Comparison of ENCODE assay signal across 8 cellular contexts in genomic region chr11:110434952-110435779, GRCh38. TPM values are rescaled to one million over a fixed set of nuclear protein-coding genes. Genes with fewer than 3 reads are reported as not detected.
DNase-seq lines count a peak whose midpoint lies in the region; ATAC-seq, FAIRE-seq and TF ChIP-seq lines count a peak whose summit lies in the region.

No MANE protein-coding gene starts in this region.

- H3K36me3 Mint-ChIP-seq in MCF 10A (ENCODE audit: insufficient read depth, unreplicated experiment): peaks cover 23% of the 10 kb centered on the region

- no peaks in the 10 kb centered on the region for H3K9me3 ChIP-seq in breast epithelium

- intact Hi-C loops in MCF 10A (cut with micrococcal nuclease): loop anchor here (1.0 to 5.0 kb wide), 2 partner anchors 338 to 1011 kb away; no protein-coding TSS in a partner anchor
- intact Hi-C loops in breast epithelium (cut with DNase I; ENCODE audit: low total_unique reads): no loop called here

- no peak overlapping the region for H3K27ac ChIP-seq in breast epithelium

- H3K27ac Mint-ChIP-seq in MCF 10A (ENCODE audit: low read depth, unreplicated experiment): no peak overlapping the region

- no peaks in the 10 kb centered on the region for H3K9me3 Mint-ChIP-seq in MCF 10A (ENCODE audit: unreplicated experiment)

- H3K4me1 Mint-ChIP-seq in MCF 10A (ENCODE audit: insufficient read depth, unreplicated experiment): peaks cover 40% of the 10 kb centered on the region

- CTCF ChIA-PET in MCF 10A (lab: Yijun Ruan, JAX): interaction anchor here (0.5 to 7.2 kb wide), 36 partner anchors 9 to 1882 kb away, joined by 3 to 73 read pairs (median 4); no protein-coding TSS in a partner anchor

- no peaks in the 10 kb centered on the region for H3K27me3 Mint-ChIP-seq in MCF 10A (ENCODE audit: insufficient read depth, unreplicated experiment)

- no peak for ATAC-seq in GM18858 (IDR thresholded peaks at IDR 0.05; ENCODE audit: unreplicated experiment)

- TF ChIP-seq POLR2A in breast epithelium (IDR thresholded peaks at IDR 0.05): no peak

- H3K4me1 ChIP-seq in breast epithelium: peaks cover 0 to 4% of the 10 kb centered on the region in 2 donors

- no peak overlapping the region for H3K4me3 Mint-ChIP-seq in MCF 10A (ENCODE audit: unreplicated experiment)

- FAIRE-seq in urothelium cell line (lab: Jason Lieb, UNC): no peak

- POLR2A ChIA-PET in MCF 10A (lab: Yijun Ruan, JAX): interaction anchor here (0.6 to 1.7 kb wide), 8 partner anchors 11 to 795 kb away, joined by 3 to 7 read pairs (median 4); no protein-coding TSS in a partner anchor

- no peaks in the 10 kb centered on the region for H3K36me3 ChIP-seq in breast epithelium

- peak; percentile 58 for DNase-seq in MCF 10A (ENCODE audit: unreplicated experiment)
- DNase-seq in breast epithelium (ENCODE audit: low spot score in 2 of 2): no peak
- peak; percentile 84 for DNase-seq in HT-29 (ENCODE audit: low spot score)
- peak; percentile 13 to 18 for DNase-seq in cardiac fibroblast (ENCODE audit: low read depth in 2 of 2)
- DNase-seq in urothelium cell line (ENCODE audit: low spot score): peak; percentile 33
- no peak for DNase-seq in stimulated activated CD8-positive, alpha-beta memory T cell treated with anti-CD3 and anti-CD28 coated beads, Interleukin-4, amount 100 ng/mL, for 48 hours
- DNase-seq in NOMO-1 treated with DMSO at 0.1 percent for 48 hours (lab: John Stamatoyannopoulos, UW; ENCODE audit: unreplicated experiment): no peak

- BruUV-seq in MCF 10A (replicated peaks; lab: Mats Ljungman, UMichigan): no TSS peak

- TF ChIP-seq CTCF in MCF 10A (IDR thresholded peaks at IDR 0.05; ENCODE audit: unreplicated experiment) (peak; percentile 37), breast epithelium (IDR thresholded peaks at IDR 0.05) (no peak), cardiac fibroblast (IDR thresholded peaks at IDR 0.05; ENCODE audit: low read depth, low read length) (no peak)

- H3K4me3 ChIP-seq in breast epithelium (no peak overlapping the region), cardiac fibroblast (replicated peaks in 1 of 2; ENCODE audit: low read depth in 2 of 2, low read length in 2 of 2) (no peak overlapping the region)

- H3K27me3 ChIP-seq in breast epithelium: no peaks in the 10 kb centered on the region

RNA-seq across cellular contexts. Expression of gene FDX1, which starts 5.4 kb away (rescaled TPM):
- total RNA-seq in MCF 10A (2022): 19.9 and 21.1 TPM in 2 replicates
- 10 to 100 TPM; 12.5 to 18.3 (median 15.2) TPM for total RNA-seq in breast epithelium
- 5.3 and 7.5 TPM in 2 replicates for total RNA-seq in HT-29 (2014; rRNA removed; shearing (Covaris generic))

Comparison
In these comparisons a context has a peak if more than half of its experiments do, and no peak if none do; other contexts are left out.
1. DNase-seq: peak in MCF 10A (single experiment), HT-29 (single experiment), cardiac fibroblast (2 of 2) and urothelium cell line (single experiment); none in breast epithelium (0 of 2), stimulated activated CD8-positive, alpha-beta memory T cell treated with anti-CD3 and anti-CD28 coated beads, Interleukin-4, amount 100 ng/mL, for 48 hours (single experiment) and NOMO-1 treated with DMSO at 0.1 percent for 48 hours (single experiment).